8 cellular contexts compared by ENCODE assay signal in genomic region chr2:227163445-227163997, GRCh38. TPM values are rescaled to one million over a fixed set of nuclear protein-coding genes. Genes with fewer than 3 reads are reported as not detected.
DNase-seq lines count a peak whose midpoint lies in the region; ATAC-seq and TF ChIP-seq lines count a peak whose summit lies in the region.

No MANE protein-coding gene starts in this region.

- H3K36me3 Mint-ChIP-seq in activated naive CD4-positive, alpha-beta T cell treated with anti-CD3 and anti-CD28 coated beads for 36 hours (ENCODE audit: low read depth): no peaks in the 10 kb centered on the region
- H3K36me3 Mint-ChIP-seq in activated naive CD4-positive, alpha-beta T cell treated with anti-CD3 and anti-CD28 coated beads, Interleukin-2, amount 50 U/mL, for 72 hours: peaks cover 0 to 15% of the 10 kb centered on the region in 2 donors

- H3K27ac Mint-ChIP-seq in activated naive CD4-positive, alpha-beta T cell treated with anti-CD3 and anti-CD28 coated beads for 36 hours: no peak overlapping the region
- no peak overlapping the region for H3K27ac Mint-ChIP-seq in activated naive CD4-positive, alpha-beta T cell treated with anti-CD3 and anti-CD28 coated beads, Interleukin-2, amount 50 U/mL, for 72 hours

- peak overlapping the region; percentile 41 for H3K4me3 Mint-ChIP-seq in activated naive CD4-positive, alpha-beta T cell treated with anti-CD3 and anti-CD28 coated beads for 36 hours

- WGBS in gastroesophageal sphincter (ENCODE audit: low coverage in 1 of 2), 2 donors: 4 to 5% methylated on average over 4 of the region's 20 CpGs
- WGBS in psoas muscle, 3 donors: 0 to 2% (median 1%) methylated on average over 19 to 20 of the region's 20 CpGs

- no peak for ATAC-seq in activated naive CD4-positive, alpha-beta T cell treated with anti-CD3 and anti-CD28 coated beads, Interleukin-2, amount 50 U/mL, for 72 hours
- ATAC-seq in HG02642 (IDR thresholded peaks at IDR 0.05; ENCODE audit: poor library complexity, unreplicated experiment): peak; percentile 68
- ATAC-seq in gastroesophageal sphincter: no peak
- peak; percentile 27 to 31 (median 28) for ATAC-seq in psoas muscle

- H3K9me3 Mint-ChIP-seq in activated naive CD4-positive, alpha-beta T cell treated with anti-CD3 and anti-CD28 coated beads for 36 hours: peaks cover 5% of the 10 kb centered on the region
- peaks cover 6 to 7% of the 10 kb centered on the region in 2 donors for H3K9me3 Mint-ChIP-seq in activated naive CD4-positive, alpha-beta T cell treated with anti-CD3 and anti-CD28 coated beads, Interleukin-2, amount 50 U/mL, for 72 hours

- TF ChIP-seq CTCF in gastroesophageal sphincter (IDR thresholded peaks at IDR 0.05) (no peak), psoas muscle (IDR thresholded peaks at IDR 0.05) (no peak)

- H3K9me3 ChIP-seq in gastroesophageal sphincter (peaks cover 0 to 15% (median 0%) of the 10 kb centered on the region in 3 donors), psoas muscle (no peaks in the 10 kb centered on the region)

- peaks cover 64% of the 10 kb centered on the region for H3K27me3 Mint-ChIP-seq in activated naive CD4-positive, alpha-beta T cell treated with anti-CD3 and anti-CD28 coated beads for 36 hours (ENCODE audit: low read depth)

- CTCF ChIA-PET in activated naive CD4-positive, alpha-beta T cell treated with anti-CD3 and anti-CD28 coated beads for 36 hours (lab: Charles Lee): no interaction called here

- TF ChIP-seq EP300 in gastroesophageal sphincter (IDR thresholded peaks at IDR 0.05): no peak

- intact Hi-C loops in activated naive CD4-positive, alpha-beta T cell treated with anti-CD3 and anti-CD28 coated beads for 36 hours (cut with micrococcal nuclease): no loop called here
- intact Hi-C loops in psoas muscle (cut with DNase I): no loop called here

- H3K27me3 ChIP-seq in gastroesophageal sphincter (peaks cover 71% of the 10 kb centered on the region), psoas muscle (ENCODE audit: insufficient read depth in 3 of 3, low read length in 2 of 3) (no peaks in the 10 kb centered on the region)

- peak overlapping the region in 3 of 4 donors; percentile 4 to 74 (median 64) for H3K27ac ChIP-seq in gastroesophageal sphincter
- H3K27ac ChIP-seq in psoas muscle: peak overlapping the region; percentile 97

- H3K4me3 ChIP-seq in gastroesophageal sphincter (peak overlapping the region; percentile 4 to 55), psoas muscle (peak overlapping the region; percentile 94)

- TF ChIP-seq POLR2A in gastroesophageal sphincter (IDR thresholded peaks at IDR 0.05): no peak

- no peak for DNase-seq in activated naive CD4-positive, alpha-beta T cell treated with anti-CD3 and anti-CD28 coated beads for 36 hours
- no peak for DNase-seq in activated naive CD4-positive, alpha-beta T cell treated with anti-CD3 and anti-CD28 coated beads, Interleukin-2, amount 50 U/mL, for 72 hours (ENCODE audit: low spot score in 2 of 2)
- DNase-seq in RPMI8226 (peak; percentile 62), psoas muscle (peak in 1 of 2 donors; percentile 60), HPDE6-E6E7 (ENCODE audit: extremely low spot score) (no peak)
- no peak for DNase-seq in stimulated activated CD4-positive, alpha-beta T cell treated with anti-CD3 and anti-CD28 coated beads, Interleukin-4, amount 100 ng/mL, for 24 hours

- H3K4me1 ChIP-seq in gastroesophageal sphincter (peaks cover 0 to 21% (median 15%) of the 10 kb centered on the region in 3 donors), psoas muscle (peaks cover 53% of the 10 kb centered on the region)

- peaks cover 4% of the 10 kb centered on the region for H3K4me1 Mint-ChIP-seq in activated naive CD4-positive, alpha-beta T cell treated with anti-CD3 and anti-CD28 coated beads for 36 hours (ENCODE audit: low read depth)

- H3K36me3 ChIP-seq in gastroesophageal sphincter (no peaks in the 10 kb centered on the region), psoas muscle (ENCODE audit: insufficient read depth in 1 of 2, low read depth in 1 of 2) (peaks cover 0 to 8% of the 10 kb centered on the region in 2 donors)

RNA-seq across cellular contexts. Expression of gene COL4A4, which starts 0.5 kb away (rescaled TPM):
- not detected for total RNA-seq in activated naive CD4-positive, alpha-beta T cell treated with anti-CD3 and anti-CD28 coated beads for 36 hours
- total RNA-seq in activated naive CD4-positive, alpha-beta T cell treated with anti-CD3 and anti-CD28 coated beads, Interleukin-2, amount 50 U/mL, for 72 hours: not detected
- total RNA-seq in gastroesophageal sphincter (1 to 10 TPM; 5.0 to 5.5 (median 5.2) TPM), psoas muscle (10 to 100 TPM in 2 of 4 donors, 1 to 10 TPM in 2; 4.6 to 16.0 (median 10.3) TPM)
- polyA plus RNA-seq in psoas muscle: 1 to 10 TPM; 1.7 to 2.3 (median 2.0) TPM

RNA-seq across cellular contexts. Expression of gene COL4A3, which starts 0.9 kb away (rescaled TPM):
- not detected for total RNA-seq in activated naive CD4-positive, alpha-beta T cell treated with anti-CD3 and anti-CD28 coated beads for 36 hours
- total RNA-seq in activated naive CD4-positive, alpha-beta T cell treated with anti-CD3 and anti-CD28 coated beads, Interleukin-2, amount 50 U/mL, for 72 hours: not detected
- total RNA-seq in gastroesophageal sphincter: 1 to 10 TPM; 2.7 to 8.9 (median 6.1) TPM
- 10 to 100 TPM in 2 of 4 donors, 1 to 10 TPM in 2; 5.5 to 29.4 (median 14.9) TPM for total RNA-seq in psoas muscle
- polyA plus RNA-seq in psoas muscle: 1 to 10 TPM; 3.1 to 5.6 (median 3.8) TPM

Comparison
In these comparisons a context has a peak if more than half of its experiments do, and no peak if none do; other contexts are left out.
1. ATAC-seq: peak in HG02642 (single experiment) and psoas muscle (4 of 4); none in activated naive CD4-positive, alpha-beta T cell treated with anti-CD3 and anti-CD28 coated beads, Interleukin-2, amount 50 U/mL, for 72 hours (0 of 2) and gastroesophageal sphincter (single experiment).
2. RNA of gene COL4A4, which starts 0.5 kb away (total RNA-seq): 4.6 to 16.0 TPM in psoas muscle and 5.0 to 5.5 TPM in gastroesophageal sphincter; not detected in activated naive CD4-positive, alpha-beta T cell treated with anti-CD3 and anti-CD28 coated beads for 36 hours and not detected in activated naive CD4-positive, alpha-beta T cell treated with anti-CD3 and anti-CD28 coated beads, Interleukin-2, amount 50 U/mL, for 72 hours; every median in the first group is over 4 times any median in the second.